Comparison of ENCODE assay signal across 21 cellular contexts in genomic region chr7:25622716-25623115, GRCh38.
"Had no signal": no experiment of that assay in that cellular context is flagged by ENCODE, and none has a peak within 500 bp of the region (broad histone marks: within the 10 kb centered on the region; RNA-seq: fewer than 3 reads in every experiment).

No MANE protein-coding gene starts in this region.

- H3K4me1 ChIP-seq: colonic mucosa had no signal

- H3K27me3 Mint-ChIP-seq: naive thymus-derived CD8-positive, alpha-beta T cell; type B pancreatic cell had no signal

- H3K27ac Mint-ChIP-seq: endodermal cell, type B pancreatic cell had no signal

- H3K27ac ChIP-seq: colonic mucosa, heart right ventricle, ovary, right atrium auricular region had no signal

- H3K27me3 ChIP-seq: colonic mucosa, heart right ventricle, ovary, right atrium auricular region, uterus had no signal

- FAIRE-seq: endothelial cell of umbilical vein, frontal cortex, islet of Langerhans had no signal

- H3K4me3 Mint-ChIP-seq: endodermal cell; naive thymus-derived CD8-positive, alpha-beta T cell; neural crest cell; type B pancreatic cell had no signal

- H3K9me3 Mint-ChIP-seq: type B pancreatic cell had no signal

- DNase-seq: colonic mucosa; dermis blood vessel endothelial cell; endodermal cell; erythroblast; heart right ventricle; hypothalamus; kidney glomerular epithelial cell; mammary epithelial cell; mucosa of descending colon; naive thymus-derived CD8-positive, alpha-beta T cell; ovary; stimulated activated CD4-positive, alpha-beta T cell treated with anti-CD3 and anti-CD28 coated beads, Interleukin-2, amount 100 ng/mL, for 48 hours; stimulated activated naive CD4-positive, alpha-beta T cell treated with Interleukin-2 at 50 U/mL for 16 hours; uterus had no signal

- H3K36me3 ChIP-seq: colonic mucosa, heart right ventricle, ovary, right atrium auricular region, uterus had no signal

- H3K4me1 Mint-ChIP-seq: endodermal cell had no signal

- H3K4me3 ChIP-seq: colonic mucosa, heart right ventricle, mucosa of descending colon, ovary, right atrium auricular region, smooth muscle cell, uterus had no signal

- H3K9me3 ChIP-seq: colonic mucosa, heart right ventricle, mucosa of descending colon, ovary, right atrium auricular region, uterus had no signal

- H3K4me2 ChIP-seq: smooth muscle cell had no signal

- H3K36me3 Mint-ChIP-seq: type B pancreatic cell had no signal
